10 cellular contexts compared by ENCODE assay signal in the genomic region with DNA sequence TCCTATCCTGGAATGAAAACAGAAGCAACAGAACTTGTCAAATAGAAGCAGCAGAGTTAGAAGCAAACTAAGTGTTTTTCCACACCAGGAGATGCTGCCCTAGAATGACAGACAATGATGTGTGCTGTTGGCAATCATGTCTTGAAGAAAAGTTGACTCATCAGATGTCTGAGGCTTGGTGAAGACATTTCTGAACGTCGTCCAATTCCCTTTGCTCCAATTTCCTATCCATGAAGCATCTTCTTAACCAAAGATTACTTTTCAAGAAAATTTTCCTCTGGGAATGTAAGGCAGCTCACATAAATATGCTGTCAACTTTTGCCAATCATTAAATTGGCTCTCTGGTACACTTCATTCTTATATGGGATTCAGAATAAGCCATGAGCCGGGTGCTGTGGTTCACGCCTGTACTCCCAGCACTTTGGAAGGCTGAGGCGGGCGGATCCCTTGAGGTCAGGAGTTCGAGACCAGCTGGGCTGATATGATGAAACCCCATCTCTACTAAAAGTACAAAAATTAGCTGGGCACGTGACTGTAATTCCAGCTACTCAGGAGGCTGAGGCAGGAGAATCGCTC. TPM values are rescaled to one million over a fixed set of nuclear protein-coding genes. Genes with fewer than 3 reads are reported as not detected.
DNase-seq lines count a peak whose midpoint lies in the region; ATAC-seq and TF ChIP-seq lines count a peak whose summit lies in the region.
"Had no signal": no experiment of that assay in that cellular context is flagged by ENCODE, and none has a peak within 500 bp of the region (broad histone marks: within the 10 kb centered on the region; RNA-seq: fewer than 3 reads in every experiment).

No MANE protein-coding gene starts in this region.

- no peak overlapping the region for H3K4me3 ChIP-seq in fibroblast of pulmonary artery (replicated peaks; ENCODE audit: low read depth, low read length)
- H3K4me3 ChIP-seq in psoas muscle: no peak overlapping the region
- H3K4me3 ChIP-seq in CD8-positive, alpha-beta memory T cell (ENCODE audit: low read length): no peak overlapping the region

- no peak overlapping the region for H3K4me3 Mint-ChIP-seq in CD8-positive, alpha-beta memory T cell
- H3K4me3 Mint-ChIP-seq: T-helper 1 cell treated with Interleukin-12 subunit alpha and Interleukin-12 subunit beta and Interleukin-4 antibody, amounts not matched to agents 30 μg/mL and 1 μg/mL, for 36 hours had no signal

- H3K36me3 Mint-ChIP-seq in CD8-positive, alpha-beta memory T cell: no peaks in the 10 kb centered on the region

- CTCF ChIA-PET in CD8-positive, alpha-beta memory T cell (lab: Charles Lee): no interaction called here

- no peaks in the 10 kb centered on the region for H3K9me3 ChIP-seq in psoas muscle
- no peaks in the 10 kb centered on the region for H3K9me3 ChIP-seq in CD8-positive, alpha-beta memory T cell (ENCODE audit: low read length)

- H3K27ac Mint-ChIP-seq in CD8-positive, alpha-beta memory T cell: no peak overlapping the region
- H3K27ac Mint-ChIP-seq: T-helper 1 cell treated with Interleukin-12 subunit alpha and Interleukin-12 subunit beta and Interleukin-4 antibody, amounts not matched to agents 30 μg/mL and 1 μg/mL, for 36 hours had no signal

- POLR2A ChIA-PET in CD8-positive, alpha-beta memory T cell (lab: Charles Lee): no interaction called here

- TF ChIP-seq CTCF in fibroblast of pulmonary artery (IDR thresholded peaks at IDR 0.05; ENCODE audit: low read length, missing control alignments) (no peak), psoas muscle (IDR thresholded peaks at IDR 0.05) (no peak)

- no peaks in the 10 kb centered on the region for H3K36me3 ChIP-seq in psoas muscle (ENCODE audit: insufficient read depth in 1 of 2, low read depth in 1 of 2)
- no peaks in the 10 kb centered on the region for H3K36me3 ChIP-seq in CD8-positive, alpha-beta memory T cell (ENCODE audit: insufficient read depth, low read length)

- no peaks in the 10 kb centered on the region for H3K4me1 Mint-ChIP-seq in CD8-positive, alpha-beta memory T cell

- WGBS in psoas muscle, 3 donors: 27 to 42% (median 30%) methylated on average over 9 of the region's 9 CpGs

- H3K27me3 ChIP-seq in psoas muscle (ENCODE audit: insufficient read depth in 3 of 3, low read length in 2 of 3): no peaks in the 10 kb centered on the region
- H3K27me3 ChIP-seq in CD8-positive, alpha-beta memory T cell (ENCODE audit: insufficient read depth, low read length, poor library complexity, severe bottlenecking): no peaks in the 10 kb centered on the region

- H3K4me1 ChIP-seq in psoas muscle: peaks cover 4% of the 10 kb centered on the region
- no peaks in the 10 kb centered on the region for H3K4me1 ChIP-seq in CD8-positive, alpha-beta memory T cell (ENCODE audit: insufficient read depth, low read length)

- peaks cover 0 to 5% (median 0%) of the 10 kb centered on the region in 5 donors for H3K9me3 Mint-ChIP-seq in CD8-positive, alpha-beta memory T cell
- H3K9me3 Mint-ChIP-seq: T-helper 1 cell treated with Interleukin-12 subunit alpha and Interleukin-12 subunit beta and Interleukin-4 antibody, amounts not matched to agents 30 μg/mL and 1 μg/mL, for 36 hours had no signal

- DNase-seq in Daoy (ENCODE audit: low read depth) (peak; percentile 92), RPMI7951 (ENCODE audit: low read depth) (peak; percentile 98), fibroblast of pulmonary artery (ENCODE audit: low read depth) (peak; percentile 89), psoas muscle (peak; percentile 47 to 61), SHP77 (lab: John Stamatoyannopoulos, UW) (no peak), DMS114 treated with DMSO at 0.1 percent for 48 hours (lab: John Stamatoyannopoulos, UW; ENCODE audit: unreplicated experiment) (no peak), NCI-H526 treated with DMSO at 0.1 percent for 48 hours (lab: John Stamatoyannopoulos, UW) (no peak)
- no peak for DNase-seq in CD8-positive, alpha-beta memory T cell
- DNase-seq: NCI-H187 treated with DMSO at 0.1 percent for 48 hours had no signal

- intact Hi-C loops in psoas muscle (cut with DNase I): no loop called here

- peak; percentile 55 to 83 (median 74) for ATAC-seq in psoas muscle

- H3K27me3 Mint-ChIP-seq in CD8-positive, alpha-beta memory T cell: peaks cover 9 to 17% of the 10 kb centered on the region in 2 donors

- H3K27ac ChIP-seq in psoas muscle: no peak overlapping the region
- no peak overlapping the region for H3K27ac ChIP-seq in CD8-positive, alpha-beta memory T cell (ENCODE audit: low read depth, low read length)

RNA-seq across cellular contexts. Expression of gene MALSU1, which starts 34.6 kb away (rescaled TPM):
- 146 and 158 TPM in 2 replicates for total RNA-seq in Daoy (2014; rRNA removed; shearing (Covaris generic))
- 99.5 and 135 TPM in 2 replicates for total RNA-seq in RPMI7951 (2014; rRNA removed; shearing (Covaris generic))
- 100 to 1,000 TPM in 2 of 4 donors, 10 to 100 TPM in 2; 79.5 to 109 (median 98.3) TPM for total RNA-seq in psoas muscle
- polyA plus RNA-seq in psoas muscle: 100 to 1,000 TPM in 1 of 3 donors, 10 to 100 TPM in 2; 65.2 to 108 (median 75.2) TPM
- 10 to 100 TPM; 86.3 to 87.8 TPM for total RNA-seq in CD8-positive, alpha-beta memory T cell
- 63.0 TPM for polyA plus RNA-seq in CD8-positive, alpha-beta memory T cell

Comparison
In these comparisons a context has a peak if more than half of its experiments do, and no peak if none do; other contexts are left out.
1. DNase-seq: peak in Daoy (single experiment), RPMI7951 (single experiment), fibroblast of pulmonary artery (single experiment) and psoas muscle (2 of 2); none in SHP77 (0 of 2), DMS114 treated with DMSO at 0.1 percent for 48 hours (single experiment), NCI-H526 treated with DMSO at 0.1 percent for 48 hours (single experiment) and CD8-positive, alpha-beta memory T cell (0 of 5).